8 cellular contexts compared by ENCODE assay signal in genomic region chr6:131182991-131183425, GRCh38. TPM values are rescaled to one million over a fixed set of nuclear protein-coding genes. Genes with fewer than 3 reads are reported as not detected.
DNase-seq lines count a peak whose midpoint lies in the region; ATAC-seq and TF ChIP-seq lines count a peak whose summit lies in the region.

No MANE protein-coding gene starts in this region.

- peak overlapping the region in 8 of 59 donors; percentile 6 to 62 (median 36) for H3K27ac ChIP-seq in dorsolateral prefrontal cortex
- no peak overlapping the region for H3K27ac ChIP-seq in right atrium auricular region

- peaks cover 6% of the 10 kb centered on the region for H3K4me1 Mint-ChIP-seq in nephron progenitor cell

- DNase-seq in DMS 273 (lab: John Stamatoyannopoulos, UW; ENCODE audit: unreplicated experiment) (peak; percentile 37), DMS 273 treated with DMSO at 0.1 percent for 48 hours (lab: John Stamatoyannopoulos, UW) (no peak), SK-N-DZ (ENCODE audit: low spot score) (peak; percentile 10), dorsolateral prefrontal cortex (no peak), nephron progenitor cell (peak; percentile 13), ureter (ENCODE audit: low spot score) (no peak), right atrium auricular region (ENCODE audit: low spot score) (no peak)

- H3K27me3 ChIP-seq in dorsolateral prefrontal cortex (no peaks in the 10 kb centered on the region), right atrium auricular region (no peaks in the 10 kb centered on the region)

- H3K36me3 ChIP-seq in right atrium auricular region = peaks cover 7% of the 10 kb centered on the region

- no peaks in the 10 kb centered on the region for H3K9me3 Mint-ChIP-seq in nephron progenitor cell

- H3K4me3 Mint-ChIP-seq in nephron progenitor cell = peak overlapping the region; percentile 36

- peaks cover 32% of the 10 kb centered on the region for H3K36me3 Mint-ChIP-seq in nephron progenitor cell (ENCODE audit: low read depth)

- TF ChIP-seq CTCF in dorsolateral prefrontal cortex (IDR thresholded peaks at IDR 0.05 in 54 of 56, conservative IDR thresholded peaks at IDR 0.05 in 2 of 56; ENCODE audit: low read depth in 1 of 56, partially characterized antibody in 56 of 56) = peak; percentile 47 to 79 (median 64)
- peak; percentile 44 for TF ChIP-seq CTCF in nephron progenitor cell (IDR thresholded peaks at IDR 0.05)
- TF ChIP-seq CTCF in right atrium auricular region (IDR thresholded peaks at IDR 0.05) = peak in 1 of 2 donors; percentile 44

- H3K27ac Mint-ChIP-seq in nephron progenitor cell = peak overlapping the region; percentile 31

- H3K9me3 ChIP-seq in right atrium auricular region = no peaks in the 10 kb centered on the region

- peak; percentile 52 for ATAC-seq in HG02852 (IDR thresholded peaks at IDR 0.05; ENCODE audit: unreplicated experiment)

- H3K4me3 ChIP-seq in dorsolateral prefrontal cortex (peak overlapping the region in 24 of 59 donors; percentile 1 to 56 (median 28)), right atrium auricular region (no peak overlapping the region)

- no peaks in the 10 kb centered on the region for H3K4me1 ChIP-seq in right atrium auricular region

- no peaks in the 10 kb centered on the region for H3K27me3 Mint-ChIP-seq in nephron progenitor cell (ENCODE audit: low read depth, poor library complexity)

- intact Hi-C loops in dorsolateral prefrontal cortex (cut with DNase I) = loop anchor here (2.0 to 5.0 kb wide), 2 partner anchors 349 to 352 kb away; no protein-coding TSS in a partner anchor

RNA-seq across cellular contexts. Expression of gene AKAP7, which starts 47.7 kb away (rescaled TPM):
- not detected in 2 replicates for polyA plus RNA-seq in SK-N-DZ (2014; cell fraction: cytosol; rRNA removed)
- 0.88 TPM in 1 of 2 replicates, not detected in the other for polyA plus RNA-seq in SK-N-DZ (2014; cell fraction: nucleus; rRNA removed)
- total RNA-seq in dorsolateral prefrontal cortex = 10 to 100 TPM; 19.0 to 54.4 (median 33.0) TPM
- total RNA-seq in ureter = 16.5 TPM
- total RNA-seq in right atrium auricular region = 10 to 100 TPM; 10.2 to 11.6 TPM

Comparison
In these comparisons a context has a peak if more than half of its experiments do, and no peak if none do; other contexts are left out.
1. DNase-seq: peak in DMS 273 (single experiment), SK-N-DZ (single experiment) and nephron progenitor cell (single experiment); none in DMS 273 treated with DMSO at 0.1 percent for 48 hours (single experiment), dorsolateral prefrontal cortex (0 of 10), ureter (single experiment) and right atrium auricular region (single experiment).